ENCODE assay signal across 31 cellular contexts in genomic region chr10:43868952-43869351, GRCh38.
DNase-seq lines count a peak whose midpoint lies in the region; ATAC-seq and TF ChIP-seq lines count a peak whose summit lies in the region.
"Had no signal": no experiment of that assay in that cellular context is flagged by ENCODE, and none has a peak within 500 bp of the region (broad histone marks: within the 10 kb centered on the region; RNA-seq: fewer than 3 reads in every experiment).

No MANE protein-coding gene starts in this region.

- H3K36me3 ChIP-seq in SJSA1 (no peaks in the 10 kb centered on the region), skeletal muscle tissue (ENCODE audit: control insufficient read depth in 3 of 3, insufficient read depth in 3 of 3, low read length in 3 of 3) (no peaks in the 10 kb centered on the region)
- H3K36me3 ChIP-seq: ascending aorta, esophagus muscularis mucosa, Peyer's patch had no signal

- no peaks in the 10 kb centered on the region for H3K27me3 ChIP-seq in SJSA1 (replicated peaks)
- H3K27me3 ChIP-seq in skeletal muscle tissue (ENCODE audit: control insufficient read depth in 3 of 3, insufficient read depth in 3 of 3, low read length in 3 of 3), result no peaks in the 10 kb centered on the region
- H3K27me3 ChIP-seq: ascending aorta, esophagus muscularis mucosa, Peyer's patch had no signal

- no peaks in the 10 kb centered on the region for H3K9me3 Mint-ChIP-seq in mesothelial cell of epicardium
- no peaks in the 10 kb centered on the region for H3K9me3 Mint-ChIP-seq in stimulated activated effector memory CD8-positive, alpha-beta T cell treated with anti-CD3 and anti-CD28 coated beads, Interleukin-12 subunit alpha, Interleukin-12 subunit beta, amount 100 ng/mL, for 72 hours
- H3K9me3 Mint-ChIP-seq: activated naive CD8-positive, alpha-beta T cell treated with anti-CD3 and anti-CD28 coated beads, Interleukin-2, amount 10 ng/mL, durations not matched to agents 7 days and 5 days; CD4-positive, alpha-beta T cell; endodermal cell; naive thymus-derived CD8-positive, alpha-beta T cell had no signal

- H3K9me3 ChIP-seq in SJSA1 (replicated peaks) (no peaks in the 10 kb centered on the region), skeletal muscle tissue (ENCODE audit: control insufficient read depth in 3 of 3, low read length in 3 of 3) (no peaks in the 10 kb centered on the region)
- H3K9me3 ChIP-seq: ascending aorta, esophagus muscularis mucosa, Peyer's patch had no signal

- peak overlapping the region; percentile 72 for H3K27ac ChIP-seq in SJSA1
- H3K27ac ChIP-seq in skeletal muscle tissue (ENCODE audit: low read depth, low read length), result peak overlapping the region; percentile 56

- H3K27me3 Mint-ChIP-seq in mesothelial cell of epicardium (ENCODE audit: low read depth), result peaks cover 20% of the 10 kb centered on the region
- H3K27me3 Mint-ChIP-seq: CD4-positive, alpha-beta T cell had no signal

- H3K4me3 ChIP-seq in SJSA1 (no peak overlapping the region), skeletal muscle tissue (ENCODE audit: low read length in 3 of 3) (no peak overlapping the region)
- H3K4me3 ChIP-seq: ascending aorta, esophagus muscularis mucosa, Peyer's patch had no signal

- no peak overlapping the region for H3K4me3 Mint-ChIP-seq in mesothelial cell of epicardium
- H3K4me3 Mint-ChIP-seq in stimulated activated effector memory CD8-positive, alpha-beta T cell treated with anti-CD3 and anti-CD28 coated beads, Interleukin-12 subunit alpha, Interleukin-12 subunit beta, amount 100 ng/mL, for 72 hours, result no peak overlapping the region
- H3K4me3 Mint-ChIP-seq: activated naive CD8-positive, alpha-beta T cell treated with anti-CD3 and anti-CD28 coated beads, Interleukin-2, amount 10 ng/mL, durations not matched to agents 7 days and 5 days; CD4-positive, alpha-beta T cell; endodermal cell; naive thymus-derived CD8-positive, alpha-beta T cell had no signal

- ATAC-seq in stimulated activated effector memory CD8-positive, alpha-beta T cell treated with anti-CD3 and anti-CD28 coated beads, Interleukin-12 subunit alpha, Interleukin-12 subunit beta, amount 100 ng/mL, for 72 hours, result no peak
- ATAC-seq in GM19328 (IDR thresholded peaks at IDR 0.05; ENCODE audit: unreplicated experiment), result no peak
- ATAC-seq: activated CD4-positive, CD25-positive, alpha-beta regulatory T cell treated with anti-CD3 and anti-CD28 coated beads, Interleukin-2, amount 50 U/mL, for 24 hours; HepG2; left lobe of liver; naive thymus-derived CD8-positive, alpha-beta T cell had no signal

- TF ChIP-seq CTCF in mesothelial cell of epicardium (IDR thresholded peaks at IDR 0.05; ENCODE audit: unreplicated experiment), result no peak

- DNase-seq in activated CD8-positive, alpha-beta memory T cell treated with anti-CD3 and anti-CD28 coated beads for 24 hours, result peak; percentile 35
- DNase-seq in activated CD8-positive, alpha-beta memory T cell treated with anti-CD3 and anti-CD28 coated beads, Interleukin-2, amount 50 U/mL, for 48 hours, result no peak
- DNase-seq in SJSA1 (ENCODE audit: low read depth in 1 of 2, low spot score in 2 of 2), result no peak
- no peak for DNase-seq in mesothelial cell of epicardium (ENCODE audit: low spot score in 2 of 2, unreplicated experiment in 2 of 2)
- DNase-seq in retina, result no peak
- no peak for DNase-seq in stimulated activated effector memory CD8-positive, alpha-beta T cell treated with anti-CD3 and anti-CD28 coated beads, Interleukin-12 subunit alpha, Interleukin-12 subunit beta, amount 100 ng/mL, for 72 hours (ENCODE audit: low spot score in 2 of 2)
- DNase-seq: activated CD4-positive, alpha-beta T cell treated with anti-CD3 and anti-CD28 coated beads, Interleukin-2, amount 50 U/mL, for 48 hours; activated naive CD8-positive, alpha-beta T cell treated with anti-CD3 and anti-CD28 coated beads, Interleukin-2, amount 10 ng/mL, durations not matched to agents 7 days and 5 days; activated T-cell treated with anti-CD3 and anti-CD28 coated beads for 4 hours; AML-193; caudate nucleus; CD4-positive, alpha-beta T cell; endodermal cell; foreskin melanocyte; hippocampal formation; Kasumi-1; naive thymus-derived CD8-positive, alpha-beta T cell; NCI-H1048; NCI-H1694; NCI-H2171 treated with DMSO at 0.1 percent for 48 hours; NCI-H526; Peyer's patch; stimulated activated CD4-positive, alpha-beta T cell treated with anti-CD3 and anti-CD28 coated beads, Interleukin-15, amount 100 ng/mL, for 24 hours; stimulated activated naive CD4-positive, alpha-beta T cell had no signal

- no peak overlapping the region for H3K9ac ChIP-seq in skeletal muscle tissue (ENCODE audit: low read depth in 1 of 3, low read length in 3 of 3)

- H3K4me1 Mint-ChIP-seq in mesothelial cell of epicardium, result peaks cover 28% of the 10 kb centered on the region
- H3K4me1 Mint-ChIP-seq in stimulated activated effector memory CD8-positive, alpha-beta T cell treated with anti-CD3 and anti-CD28 coated beads, Interleukin-12 subunit alpha, Interleukin-12 subunit beta, amount 100 ng/mL, for 72 hours, result no peaks in the 10 kb centered on the region
- H3K4me1 Mint-ChIP-seq: endodermal cell had no signal

- H3K36me3 Mint-ChIP-seq in mesothelial cell of epicardium, result no peaks in the 10 kb centered on the region
- no peaks in the 10 kb centered on the region for H3K36me3 Mint-ChIP-seq in stimulated activated effector memory CD8-positive, alpha-beta T cell treated with anti-CD3 and anti-CD28 coated beads, Interleukin-12 subunit alpha, Interleukin-12 subunit beta, amount 100 ng/mL, for 72 hours
- H3K36me3 Mint-ChIP-seq: activated naive CD8-positive, alpha-beta T cell treated with anti-CD3 and anti-CD28 coated beads, Interleukin-2, amount 10 ng/mL, durations not matched to agents 7 days and 5 days; naive thymus-derived CD8-positive, alpha-beta T cell had no signal

- peak overlapping the region; percentile 30 for H3K27ac Mint-ChIP-seq in mesothelial cell of epicardium
- no peak overlapping the region for H3K27ac Mint-ChIP-seq in stimulated activated effector memory CD8-positive, alpha-beta T cell treated with anti-CD3 and anti-CD28 coated beads, Interleukin-12 subunit alpha, Interleukin-12 subunit beta, amount 100 ng/mL, for 72 hours
- H3K27ac Mint-ChIP-seq: activated naive CD8-positive, alpha-beta T cell treated with anti-CD3 and anti-CD28 coated beads, Interleukin-2, amount 10 ng/mL, durations not matched to agents 7 days and 5 days; CD4-positive, alpha-beta T cell; endodermal cell had no signal

- H3K4me1 ChIP-seq in SJSA1 (replicated peaks), result peaks cover 32% of the 10 kb centered on the region
- H3K4me1 ChIP-seq in skeletal muscle tissue (ENCODE audit: control insufficient read depth in 3 of 3, insufficient read depth in 3 of 3, low read length in 3 of 3), result peaks cover 14 to 28% (median 21%) of the 10 kb centered on the region in 3 donors
